In the genomic region with DNA sequence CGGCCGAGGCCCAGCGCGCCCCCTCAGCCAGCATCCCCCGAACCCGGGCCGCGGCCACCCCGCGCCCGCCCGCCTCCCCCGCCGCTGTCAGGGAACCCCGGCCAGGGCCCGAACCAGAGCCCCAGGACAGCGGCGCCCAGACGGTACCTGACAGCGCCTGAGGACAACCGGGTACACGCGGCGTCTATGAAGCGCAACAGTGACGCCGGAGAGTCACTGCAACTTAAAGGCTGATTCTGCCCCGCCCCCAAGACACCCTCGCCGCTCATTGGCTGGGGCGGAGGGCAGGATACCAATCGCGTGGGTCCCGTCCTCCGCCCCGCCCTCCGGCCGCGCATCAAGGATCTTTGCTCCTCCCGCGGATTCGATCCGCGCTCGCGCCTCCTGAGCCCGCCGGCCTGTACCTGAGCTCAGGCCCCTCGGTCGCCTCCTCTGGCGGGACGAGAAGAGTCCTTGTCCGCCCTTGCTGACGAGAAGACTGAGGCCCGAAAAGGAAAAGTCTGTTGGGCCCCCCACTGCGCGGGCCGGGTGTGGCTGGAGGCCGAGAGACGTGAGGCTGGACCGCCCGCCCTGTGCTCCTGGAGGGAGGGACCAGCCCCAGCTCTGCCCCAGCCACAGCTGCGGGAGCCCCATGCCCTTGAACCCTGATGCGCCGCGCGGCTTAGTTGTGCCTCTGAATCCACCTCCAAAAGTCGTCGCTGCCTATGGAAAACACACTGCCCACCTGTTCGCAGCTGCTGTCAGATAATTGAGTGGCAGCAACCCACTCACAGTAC, we compare ENCODE assay signal across 1 cellular context.
A peak's percentile ranks its signal among the peaks of the same experiment; 100 is the strongest.
TF ChIP-seq lines count a peak whose summit lies in the region.

A gene (minus strand): TSS at position 198 of the 776 bp plus-strand sequence. CDS start 6,752 bp downstream, outside the sequence.

TF ChIP-seq in A549, 52 proteins besides CTCF, POLR2A, EP300 and RAD21 (continued from another document):
- TF ChIP-seq, protein P1, sequence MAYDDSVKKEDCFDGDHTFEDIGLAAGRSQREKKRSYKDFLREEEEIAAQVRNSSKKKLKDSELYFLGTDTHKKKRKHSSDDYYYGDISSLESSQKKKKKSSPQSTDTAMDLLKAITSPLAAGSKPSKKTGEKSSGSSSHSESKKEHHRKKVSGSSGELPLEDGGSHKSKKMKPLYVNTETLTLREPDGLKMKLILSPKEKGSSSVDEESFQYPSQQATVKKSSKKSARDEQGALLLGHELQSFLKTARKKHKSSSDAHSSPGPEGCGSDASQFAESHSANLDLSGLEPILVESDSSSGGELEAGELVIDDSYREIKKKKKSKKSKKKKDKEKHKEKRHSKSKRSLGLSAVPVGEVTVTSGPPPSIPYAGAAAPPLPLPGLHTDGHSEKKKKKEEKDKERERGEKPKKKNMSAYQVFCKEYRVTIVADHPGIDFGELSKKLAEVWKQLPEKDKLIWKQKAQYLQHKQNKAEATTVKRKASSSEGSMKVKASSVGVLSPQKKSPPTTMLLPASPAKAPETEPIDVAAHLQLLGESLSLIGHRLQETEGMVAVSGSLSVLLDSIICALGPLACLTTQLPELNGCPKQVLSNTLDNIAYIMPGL (CRISPR knock-in tag; IDR thresholded peaks at IDR 0.05; ENCODE audit: borderline replicate concordance) = no peak
- TF ChIP-seq MYC (IDR thresholded peaks at IDR 0.05; ENCODE audit: borderline replicate concordance, low read length) (no peak), HOXB13 (CRISPR knock-in tag; IDR thresholded peaks at IDR 0.05; ENCODE audit: low read depth) (no peak), ZC3H11A (IDR thresholded peaks at IDR 0.05) (no peak), HOXB5 (CRISPR knock-in tag; IDR thresholded peaks at IDR 0.05) (no peak), MAZ (IDR thresholded peaks at IDR 0.05; ENCODE audit: borderline replicate concordance, low read depth, low read length) (no peak), ZFP36 (IDR thresholded peaks at IDR 0.05; ENCODE audit: borderline replicate concordance, partially characterized antibody) (no peak), BHLHE40 (IDR thresholded peaks at IDR 0.05; ENCODE audit: low read depth, low read length) (no peak), SREBF2 (IDR thresholded peaks at IDR 0.05) (no peak), NFE2L2 (conservative IDR thresholded peaks at IDR 0.05; ENCODE audit: low read length) (no peak), RARB (CRISPR knock-in tag; IDR thresholded peaks at IDR 0.05) (no peak), HOXA7 (CRISPR knock-in tag; IDR thresholded peaks at IDR 0.05) (no peak), CHD2 (IDR thresholded peaks at IDR 0.05; ENCODE audit: low read length, partially characterized antibody) (no peak), GATA3 (IDR thresholded peaks at IDR 0.05; ENCODE audit: borderline replicate concordance) (no peak), TFCP2L1 (CRISPR knock-in tag; IDR thresholded peaks at IDR 0.05) (0 out of 2 replicates have a peak, but pooled peaks have one; percentile 51), FOSL2 (IDR thresholded peaks at IDR 0.05) (no peak), FOSL2 (CRISPR knock-in tag; IDR thresholded peaks at IDR 0.05) (no peak), HDAC2 (IDR thresholded peaks at IDR 0.05) (no peak), CBX2 (IDR thresholded peaks at IDR 0.05; ENCODE audit: borderline replicate concordance, low read depth) (no peak), ZNF302 (CRISPR knock-in tag; IDR thresholded peaks at IDR 0.05) (no peak), ESRRA (IDR thresholded peaks at IDR 0.05; ENCODE audit: borderline replicate concordance, low read length) (0 out of 2 replicates have a peak, but pooled peaks have one; percentile 49), RNF2 (IDR thresholded peaks at IDR 0.05; ENCODE audit: borderline replicate concordance, low read depth) (no peak), EHF (CRISPR knock-in tag; IDR thresholded peaks at IDR 0.05) (no peak), PHF8 (IDR thresholded peaks at IDR 0.05; ENCODE audit: borderline replicate concordance, low read depth) (peak; percentile 94), CHD4 (IDR thresholded peaks at IDR 0.05; ENCODE audit: borderline replicate concordance) (no peak), POLR2AphosphoS2 (conservative IDR thresholded peaks at IDR 0.05; ENCODE audit: low read length) (no peak), KDM1A (IDR thresholded peaks at IDR 0.05; ENCODE audit: low read depth) (no peak), RFX5 (IDR thresholded peaks at IDR 0.05) (peak; percentile 58; the same call in 1 of the 2 replicates), RCOR1 (IDR thresholded peaks at IDR 0.05; ENCODE audit: low read depth, low read length) (no peak), SMC3 (IDR thresholded peaks at IDR 0.05) (no peak)
- TF ChIP-seq, protein P2, sequence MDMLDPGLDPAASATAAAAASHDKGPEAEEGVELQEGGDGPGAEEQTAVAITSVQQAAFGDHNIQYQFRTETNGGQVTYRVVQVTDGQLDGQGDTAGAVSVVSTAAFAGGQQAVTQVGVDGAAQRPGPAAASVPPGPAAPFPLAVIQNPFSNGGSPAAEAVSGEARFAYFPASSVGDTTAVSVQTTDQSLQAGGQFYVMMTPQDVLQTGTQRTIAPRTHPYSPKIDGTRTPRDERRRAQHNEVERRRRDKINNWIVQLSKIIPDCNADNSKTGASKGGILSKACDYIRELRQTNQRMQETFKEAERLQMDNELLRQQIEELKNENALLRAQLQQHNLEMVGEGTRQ (IDR thresholded peaks at IDR 0.05) = no peak
- TF ChIP-seq, protein P3, sequence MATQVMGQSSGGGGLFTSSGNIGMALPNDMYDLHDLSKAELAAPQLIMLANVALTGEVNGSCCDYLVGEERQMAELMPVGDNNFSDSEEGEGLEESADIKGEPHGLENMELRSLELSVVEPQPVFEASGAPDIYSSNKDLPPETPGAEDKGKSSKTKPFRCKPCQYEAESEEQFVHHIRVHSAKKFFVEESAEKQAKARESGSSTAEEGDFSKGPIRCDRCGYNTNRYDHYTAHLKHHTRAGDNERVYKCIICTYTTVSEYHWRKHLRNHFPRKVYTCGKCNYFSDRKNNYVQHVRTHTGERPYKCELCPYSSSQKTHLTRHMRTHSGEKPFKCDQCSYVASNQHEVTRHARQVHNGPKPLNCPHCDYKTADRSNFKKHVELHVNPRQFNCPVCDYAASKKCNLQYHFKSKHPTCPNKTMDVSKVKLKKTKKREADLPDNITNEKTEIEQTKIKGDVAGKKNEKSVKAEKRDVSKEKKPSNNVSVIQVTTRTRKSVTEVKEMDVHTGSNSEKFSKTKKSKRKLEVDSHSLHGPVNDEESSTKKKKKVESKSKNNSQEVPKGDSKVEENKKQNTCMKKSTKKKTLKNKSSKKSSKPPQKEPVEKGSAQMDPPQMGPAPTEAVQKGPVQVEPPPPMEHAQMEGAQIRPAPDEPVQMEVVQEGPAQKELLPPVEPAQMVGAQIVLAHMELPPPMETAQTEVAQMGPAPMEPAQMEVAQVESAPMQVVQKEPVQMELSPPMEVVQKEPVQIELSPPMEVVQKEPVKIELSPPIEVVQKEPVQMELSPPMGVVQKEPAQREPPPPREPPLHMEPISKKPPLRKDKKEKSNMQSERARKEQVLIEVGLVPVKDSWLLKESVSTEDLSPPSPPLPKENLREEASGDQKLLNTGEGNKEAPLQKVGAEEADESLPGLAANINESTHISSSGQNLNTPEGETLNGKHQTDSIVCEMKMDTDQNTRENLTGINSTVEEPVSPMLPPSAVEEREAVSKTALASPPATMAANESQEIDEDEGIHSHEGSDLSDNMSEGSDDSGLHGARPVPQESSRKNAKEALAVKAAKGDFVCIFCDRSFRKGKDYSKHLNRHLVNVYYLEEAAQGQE (IDR thresholded peaks at IDR 0.05) = no peak
